In the genomic region with DNA sequence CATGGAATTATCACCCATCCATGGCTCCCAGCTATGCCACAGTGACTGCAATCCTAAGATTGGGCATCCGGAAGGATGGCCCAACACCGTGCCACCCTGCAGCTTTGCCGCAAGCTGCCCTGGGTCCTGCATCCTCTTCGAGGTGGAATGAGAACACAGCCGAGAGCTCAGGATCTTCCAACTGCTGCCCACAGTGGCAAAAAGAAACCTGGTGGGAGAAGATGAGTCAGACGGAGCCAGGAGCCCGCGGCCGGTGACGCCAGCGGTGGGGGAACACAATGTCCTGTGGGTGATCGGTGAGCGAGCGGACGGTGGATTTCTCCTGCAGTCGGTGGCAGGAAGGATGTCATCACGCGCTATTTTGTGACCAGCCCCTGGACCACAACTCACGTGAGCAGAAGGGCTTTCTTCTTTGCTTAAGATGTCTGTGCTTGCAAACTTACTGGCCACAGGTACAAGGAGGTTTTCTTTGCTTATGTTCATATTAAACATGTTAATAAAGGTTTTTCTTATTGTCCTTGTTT, we compare ENCODE assay signal across 8 cellular contexts. TPM values are rescaled to one million over a fixed set of nuclear protein-coding genes. Genes with fewer than 3 reads are reported as not detected.
DNase-seq lines count a peak whose midpoint lies in the region; ATAC-seq and TF ChIP-seq lines count a peak whose summit lies in the region.

No MANE protein-coding gene starts in this region.

- peaks cover 42% of the 10 kb centered on the region for H3F3A ChIP-seq in MM.1S (ENCODE audit: insufficient read depth, low read length)

- no peak for TF ChIP-seq CTCF in GM13976 (IDR thresholded peaks at IDR 0.05; ENCODE audit: borderline replicate concordance, control extremely low read depth, extremely low read depth, insufficient read depth, missing control alignments)
- TF ChIP-seq CTCF in MM.1S (IDR thresholded peaks at IDR 0.05; ENCODE audit: low read length), result no peak
- TF ChIP-seq CTCF in mucosa of descending colon (IDR thresholded peaks at IDR 0.05), result no peak

- H3K27ac ChIP-seq in MM.1S (ENCODE audit: low read length), result peak overlapping the region; percentile 87

- ATAC-seq in mucosa of descending colon (peak; percentile 27), GM21619 (IDR thresholded peaks at IDR 0.05; ENCODE audit: unreplicated experiment) (no peak)

- H3K9ac ChIP-seq in MM.1S (ENCODE audit: low read length), result peak overlapping the region; percentile 98

- H4K20me1 ChIP-seq in MM.1S (ENCODE audit: insufficient read depth, low read length), result no peaks in the 10 kb centered on the region

- H2AFZ ChIP-seq in MM.1S (ENCODE audit: low read length), result peak overlapping the region; percentile 68

- H3K4me2 ChIP-seq in MM.1S (ENCODE audit: low read depth, low read length), result peak overlapping the region; percentile 94

- H3K4me1 ChIP-seq in MM.1S (ENCODE audit: low read length) (peaks cover 23% of the 10 kb centered on the region), mucosa of descending colon (ENCODE audit: low read depth) (peaks cover 49% of the 10 kb centered on the region)

- in situ Hi-C loops in GM13976 (cut with MboI; ENCODE audit: low sequenced_read_pairs, unreplicated experiment), result no loop called here

- H3K27me3 ChIP-seq in MM.1S (replicated peaks; ENCODE audit: insufficient read depth, low read length), result no peaks in the 10 kb centered on the region

- DNase-seq in GM13976 (ENCODE audit: low spot score) (peak; percentile 83), MM.1S (peak; percentile 77), cerebellar cortex (ENCODE audit: low spot score) (peak; percentile 79), mucosa of descending colon (peak; percentile 77 to 95 (median 83)), globus pallidus (ENCODE audit: low spot score) (no peak)
- DNase-seq in activated CD4-positive, alpha-beta T cell treated with anti-CD3 and anti-CD28 coated beads for 24 hours (ENCODE audit: low read depth in 2 of 2), result peak; percentile 62 to 86
- DNase-seq in stimulated activated CD8-positive, alpha-beta memory T cell treated with anti-CD3 and anti-CD28 coated beads, Interleukin-7, amount 100 ng/mL, for 24 hours (ENCODE audit: low read depth), result peak; percentile 76

- H3K9me3 ChIP-seq in MM.1S (replicated peaks; ENCODE audit: insufficient read depth, low read length) (no peaks in the 10 kb centered on the region), mucosa of descending colon (no peaks in the 10 kb centered on the region)

- no peaks in the 10 kb centered on the region for H3K36me3 ChIP-seq in MM.1S (replicated peaks; ENCODE audit: insufficient read depth, low read length)
- H3K36me3 ChIP-seq in mucosa of descending colon (ENCODE audit: low read depth), result no peaks in the 10 kb centered on the region

- H3K9me2 ChIP-seq in MM.1S (replicated peaks; ENCODE audit: insufficient read depth, low read length), result no peaks in the 10 kb centered on the region

- H3K79me2 ChIP-seq in MM.1S (ENCODE audit: low read length), result no peaks in the 10 kb centered on the region

- H3K4me3 ChIP-seq in MM.1S (ENCODE audit: low read length) (peak overlapping the region; percentile 75), mucosa of descending colon (peak overlapping the region; percentile 11)

- intact Hi-C loops in mucosa of descending colon (cut with DNase I, micrococcal nuclease), result no loop called here

RNA-seq across cellular contexts. Expression of gene CD7, which starts 20.1 kb away (rescaled TPM):
- 10 to 100 TPM in 2 of 3 donors, 1 to 10 TPM in 1; 10.0 to 12.8 (median 12.3) TPM for total RNA-seq in mucosa of descending colon

RNA-seq across cellular contexts. Expression of gene CSNK1D, which starts 23.8 kb away (rescaled TPM):
- total RNA-seq in mucosa of descending colon, result 100 to 1,000 TPM; 177 to 221 (median 189) TPM

RNA-seq across cellular contexts. Expression of gene SECTM1, which starts 36.2 kb away (rescaled TPM):
- total RNA-seq in mucosa of descending colon, result 100 to 1,000 TPM; 127 to 268 (median 213) TPM
